Comparison of ENCODE assay signal across 12 cellular contexts in genomic region chr9:16884952-16885513, GRCh38. TPM values are rescaled to one million over a fixed set of nuclear protein-coding genes. Genes with fewer than 3 reads are reported as not detected.
A peak's percentile ranks its signal among the peaks of the same experiment; 100 is the strongest.
DNase-seq lines count a peak whose midpoint lies in the region; ATAC-seq, FAIRE-seq and TF ChIP-seq lines count a peak whose summit lies in the region.
"Had no signal": no experiment of that assay in that cellular context is flagged by ENCODE, and none has a peak within 500 bp of the region (broad histone marks: within the 10 kb centered on the region; RNA-seq: fewer than 3 reads in every experiment).

No MANE protein-coding gene starts in this region.

- H3K4me3 ChIP-seq in esophagus muscularis mucosa = no peak overlapping the region
- H3K4me3 ChIP-seq in small intestine (ENCODE audit: low read depth in 1 of 2, low read length in 2 of 2) = no peak overlapping the region
- H3K4me3 ChIP-seq: A549 had no signal

- H3K27me3 Mint-ChIP-seq in osteocyte (ENCODE audit: unreplicated experiment) = no peaks in the 10 kb centered on the region
- H3K27me3 Mint-ChIP-seq: T-helper 17 cell had no signal

- peak in 2 of 3 experiments; percentile 10 to 63 for DNase-seq in NCI-H1417 (lab: John Stamatoyannopoulos, UW)
- DNase-seq in NCI-H1417 treated with DMSO at 0.1 percent for 48 hours (lab: John Stamatoyannopoulos, UW) = no peak
- DNase-seq in NCI-H526 treated with DMSO at 0.1 percent for 48 hours (lab: John Stamatoyannopoulos, UW) = peak; percentile 70
- no peak for DNase-seq in esophagus muscularis mucosa (ENCODE audit: extremely low spot score)
- DNase-seq in stimulated activated effector memory CD8-positive, alpha-beta T cell treated with anti-CD3 and anti-CD28 coated beads, Interleukin-12 subunit alpha, Interleukin-12 subunit beta, amount 100 ng/mL, for 72 hours (ENCODE audit: low spot score in 2 of 2) = no peak
- no peak for DNase-seq in small intestine
- DNase-seq in osteocyte (ENCODE audit: extremely low spot score, unreplicated experiment) = no peak
- DNase-seq in stimulated activated CD4-positive, alpha-beta T cell treated with anti-CD3 and anti-CD28 coated beads, Interleukin-4, amount 100 ng/mL, for 24 hours = no peak
- DNase-seq: activated effector memory CD4-positive, alpha-beta T cell treated with anti-CD3 and anti-CD28 coated beads, Interleukin-2, amount 50 U/mL, for 16 hours; KBM-7; T-helper 17 cell had no signal

- no peaks in the 10 kb centered on the region for H3K4me1 Mint-ChIP-seq in stimulated activated effector memory CD8-positive, alpha-beta T cell treated with anti-CD3 and anti-CD28 coated beads, Interleukin-12 subunit alpha, Interleukin-12 subunit beta, amount 100 ng/mL, for 72 hours
- peaks cover 4% of the 10 kb centered on the region for H3K4me1 Mint-ChIP-seq in osteocyte (ENCODE audit: unreplicated experiment)
- H3K4me1 Mint-ChIP-seq: T-helper 17 cell had no signal

- no peak overlapping the region for H3K27ac Mint-ChIP-seq in stimulated activated effector memory CD8-positive, alpha-beta T cell treated with anti-CD3 and anti-CD28 coated beads, Interleukin-12 subunit alpha, Interleukin-12 subunit beta, amount 100 ng/mL, for 72 hours
- no peak overlapping the region for H3K27ac Mint-ChIP-seq in osteocyte (ENCODE audit: unreplicated experiment)
- H3K27ac Mint-ChIP-seq: T-helper 17 cell had no signal

- H3K36me3 ChIP-seq in esophagus muscularis mucosa = no peaks in the 10 kb centered on the region
- H3K36me3 ChIP-seq in small intestine (ENCODE audit: control insufficient read depth in 2 of 2, insufficient read depth in 2 of 2, low read length in 2 of 2) = no peaks in the 10 kb centered on the region

- peaks cover 15% of the 10 kb centered on the region for H3K9me3 Mint-ChIP-seq in stimulated activated effector memory CD8-positive, alpha-beta T cell treated with anti-CD3 and anti-CD28 coated beads, Interleukin-12 subunit alpha, Interleukin-12 subunit beta, amount 100 ng/mL, for 72 hours
- no peaks in the 10 kb centered on the region for H3K9me3 Mint-ChIP-seq in osteocyte (ENCODE audit: unreplicated experiment)

- H3K27me3 ChIP-seq in esophagus muscularis mucosa (no peaks in the 10 kb centered on the region), small intestine (ENCODE audit: control insufficient read depth in 2 of 2, insufficient read depth in 2 of 2, low read length in 2 of 2) (no peaks in the 10 kb centered on the region)

- H3K36me3 Mint-ChIP-seq in stimulated activated effector memory CD8-positive, alpha-beta T cell treated with anti-CD3 and anti-CD28 coated beads, Interleukin-12 subunit alpha, Interleukin-12 subunit beta, amount 100 ng/mL, for 72 hours = no peaks in the 10 kb centered on the region
- no peaks in the 10 kb centered on the region for H3K36me3 Mint-ChIP-seq in osteocyte (ENCODE audit: unreplicated experiment)

- FAIRE-seq in small intestine (lab: Jason Lieb, UNC) = no peak
- FAIRE-seq: A549 had no signal

- TF ChIP-seq CTCF in esophagus muscularis mucosa (IDR thresholded peaks at IDR 0.05) (no peak), osteocyte (IDR thresholded peaks at IDR 0.05) (no peak)

- peak; percentile 47 for ATAC-seq in stimulated activated effector memory CD8-positive, alpha-beta T cell treated with anti-CD3 and anti-CD28 coated beads, Interleukin-12 subunit alpha, Interleukin-12 subunit beta, amount 100 ng/mL, for 72 hours
- ATAC-seq: A549, T-helper 17 cell had no signal

- H3K4me1 ChIP-seq in esophagus muscularis mucosa = peaks cover 0 to 17% (median 14%) of the 10 kb centered on the region in 4 donors
- H3K4me1 ChIP-seq in small intestine (ENCODE audit: control insufficient read depth in 2 of 2, insufficient read depth in 1 of 2, low read depth in 1 of 2, low read length in 1 of 2) = no peaks in the 10 kb centered on the region
- H3K4me1 ChIP-seq: A549 had no signal

- H3K27ac ChIP-seq in esophagus muscularis mucosa (replicated peaks in 1 of 4) = peak overlapping the region in 3 of 4 donors; percentile 35 to 63 (median 62)
- H3K27ac ChIP-seq in small intestine (ENCODE audit: low read depth in 1 of 2, low read length in 1 of 2) = no peak overlapping the region
- H3K27ac ChIP-seq: A549 had no signal

- 15% methylated on average over 5 of the region's 5 CpGs for WGBS in esophagus muscularis mucosa
- WGBS in small intestine, 3 donors = 36 to 50% (median 47%) methylated on average over 5 of the region's 5 CpGs

- H3K9me3 ChIP-seq in esophagus muscularis mucosa = no peaks in the 10 kb centered on the region
- H3K9me3 ChIP-seq in small intestine (ENCODE audit: control insufficient read depth, low read depth) = no peaks in the 10 kb centered on the region
- H3K9me3 ChIP-seq: A549 had no signal

- TF ChIP-seq EP300 in esophagus muscularis mucosa (IDR thresholded peaks at IDR 0.05) = no peak

- H3K4me3 Mint-ChIP-seq in stimulated activated effector memory CD8-positive, alpha-beta T cell treated with anti-CD3 and anti-CD28 coated beads, Interleukin-12 subunit alpha, Interleukin-12 subunit beta, amount 100 ng/mL, for 72 hours = no peak overlapping the region
- no peak overlapping the region for H3K4me3 Mint-ChIP-seq in osteocyte (ENCODE audit: unreplicated experiment)
- H3K4me3 Mint-ChIP-seq: T-helper 17 cell had no signal

- intact Hi-C loops in esophagus muscularis mucosa (cut with DNase I) = loop anchor here (10.0 kb wide), 1 partner anchor 140 kb away; no protein-coding TSS in a partner anchor

- TF ChIP-seq POLR2A in esophagus muscularis mucosa (IDR thresholded peaks at IDR 0.05; ENCODE audit: low read depth) = no peak

RNA-seq across cellular contexts. Expression of gene BNC2, which starts 14.6 kb away (rescaled TPM):
- total RNA-seq in esophagus muscularis mucosa = 100 to 1,000 TPM in 3 of 4 donors, 10 to 100 TPM in 1; 95.3 to 138 (median 123) TPM
- 1 to 10 TPM in 1 of 3 donors, under 1 TPM in 1, not detected in 1; 0.81 to 1.3 TPM for polyA plus RNA-seq in small intestine
- 66.2 and 66.5 TPM in 2 replicates for total RNA-seq in osteocyte
- total RNA-seq: T-helper 17 cell had no signal

Comparison
In these comparisons a context has a peak if more than half of its experiments do, and no peak if none do; other contexts are left out.
1. DNase-seq: peak in NCI-H1417 (2 of 3) and NCI-H526 treated with DMSO at 0.1 percent for 48 hours (single experiment); none in NCI-H1417 treated with DMSO at 0.1 percent for 48 hours (single experiment), esophagus muscularis mucosa (single experiment), stimulated activated effector memory CD8-positive, alpha-beta T cell treated with anti-CD3 and anti-CD28 coated beads, Interleukin-12 subunit alpha, Interleukin-12 subunit beta, amount 100 ng/mL, for 72 hours (0 of 2), small intestine (single experiment), osteocyte (single experiment) and stimulated activated CD4-positive, alpha-beta T cell treated with anti-CD3 and anti-CD28 coated beads, Interleukin-4, amount 100 ng/mL, for 24 hours (single experiment).
2. H3K27ac ChIP-seq: peak in esophagus muscularis mucosa (3 of 4); none in small intestine (0 of 2).